Comparison of ENCODE assay signal across 1 cellular context in genomic region chr22:31346733-31347250, GRCh38.
TF ChIP-seq lines count a peak whose summit lies in the region.

No MANE protein-coding gene starts in this region.

TF ChIP-seq in HepG2, 621 proteins besides CTCF, POLR2A, EP300 and RAD21 (continued from another document and continues in another):
- no peak for TF ChIP-seq ZNF142 (CRISPR knock-in tag; IDR thresholded peaks at IDR 0.05)
- TF ChIP-seq LBX2 (CRISPR knock-in tag; IDR thresholded peaks at IDR 0.05; ENCODE audit: borderline replicate concordance): no peak
- peak; percentile 95; the same call in 1 of the 2 replicates for TF ChIP-seq MTF1 (CRISPR knock-in tag; IDR thresholded peaks at IDR 0.05)
- no peak for TF ChIP-seq ZNF414 (CRISPR knock-in tag; IDR thresholded peaks at IDR 0.05)
- no peak for TF ChIP-seq EED (CRISPR knock-in tag; IDR thresholded peaks at IDR 0.05)
- TF ChIP-seq RORA (CRISPR knock-in tag; IDR thresholded peaks at IDR 0.05): no peak
- no peak for TF ChIP-seq PITX1 (CRISPR knock-in tag; IDR thresholded peaks at IDR 0.05)
- TF ChIP-seq HDAC6 (IDR thresholded peaks at IDR 0.05; ENCODE audit: low read depth, low read length): no peak
- no peak for TF ChIP-seq ZNF572 (CRISPR knock-in tag; IDR thresholded peaks at IDR 0.05)
- TF ChIP-seq ZBTB49 (CRISPR knock-in tag; IDR thresholded peaks at IDR 0.05; ENCODE audit: borderline replicate concordance): no peak
- TF ChIP-seq ZBTB25 (CRISPR knock-in tag; IDR thresholded peaks at IDR 0.05): 0 out of 2 replicates have a peak, but pooled peaks have one; percentile 9
- TF ChIP-seq NKX3-1 (CRISPR knock-in tag; IDR thresholded peaks at IDR 0.05): 0 out of 2 replicates have a peak, but pooled peaks have one; percentile 11
- TF ChIP-seq ZNF501 (CRISPR knock-in tag; IDR thresholded peaks at IDR 0.05): peak; percentile 63
- no peak for TF ChIP-seq IKZF1 (IDR thresholded peaks at IDR 0.05)
- TF ChIP-seq ZNF776 (CRISPR knock-in tag; IDR thresholded peaks at IDR 0.05): peak; percentile 52; the same call in 1 of the 2 replicates
- no peak for TF ChIP-seq ZNF615 (CRISPR knock-in tag; IDR thresholded peaks at IDR 0.05; ENCODE audit: borderline replicate concordance)
- no peak for TF ChIP-seq HMG20A (CRISPR knock-in tag; IDR thresholded peaks at IDR 0.05; ENCODE audit: borderline replicate concordance)
- TF ChIP-seq CC2D1A (CRISPR knock-in tag; IDR thresholded peaks at IDR 0.05): no peak
- TF ChIP-seq HINFP (CRISPR knock-in tag; IDR thresholded peaks at IDR 0.05; ENCODE audit: low read depth): no peak
- no peak for TF ChIP-seq NONO (IDR thresholded peaks at IDR 0.05)
- TF ChIP-seq NONO (CRISPR knock-in tag; conservative IDR thresholded peaks at IDR 0.05): no peak; the same call in 1 of the 2 replicates
- 0 out of 2 replicates have a peak, but pooled peaks have one; percentile 15 for TF ChIP-seq ZNF598 (CRISPR knock-in tag; IDR thresholded peaks at IDR 0.05; ENCODE audit: borderline replicate concordance)
- TF ChIP-seq BCLAF1 (IDR thresholded peaks at IDR 0.05): no peak
- no peak for TF ChIP-seq ZSCAN21 (CRISPR knock-in tag; IDR thresholded peaks at IDR 0.05; ENCODE audit: borderline replicate concordance)
- TF ChIP-seq ZNF891 (CRISPR knock-in tag; IDR thresholded peaks at IDR 0.05): no peak
- no peak; the same call in none of the 2 replicates for TF ChIP-seq SPEN (CRISPR knock-in tag; IDR thresholded peaks at IDR 0.05; ENCODE audit: low read depth)
- TF ChIP-seq SAP130 (CRISPR knock-in tag; IDR thresholded peaks at IDR 0.05; ENCODE audit: low read depth): no peak
- TF ChIP-seq ZNF619 (CRISPR knock-in tag; IDR thresholded peaks at IDR 0.05): no peak
- TF ChIP-seq ZNF343 (CRISPR knock-in tag; IDR thresholded peaks at IDR 0.05): no peak; the same call in none of the 2 replicates
- peak in 1 of 2 experiments; percentile 37; a peak in 1 of 4 replicates for TF ChIP-seq KLF16 (CRISPR knock-in tag; IDR thresholded peaks at IDR 0.05)
- no peak for TF ChIP-seq ZNF792 (CRISPR knock-in tag; IDR thresholded peaks at IDR 0.05)
- no peak for TF ChIP-seq MBD4 (IDR thresholded peaks at IDR 0.05; ENCODE audit: borderline replicate concordance, low read length)
- TF ChIP-seq ZNF230 (CRISPR knock-in tag; IDR thresholded peaks at IDR 0.05): peak; percentile 34; the same call in 1 of the 2 replicates
- TF ChIP-seq ZNF232 (CRISPR knock-in tag; IDR thresholded peaks at IDR 0.05; ENCODE audit: borderline replicate concordance): no peak
- no peak for TF ChIP-seq ZNF335 (CRISPR knock-in tag; IDR thresholded peaks at IDR 0.05)
- TF ChIP-seq SMARCC2 (IDR thresholded peaks at IDR 0.05): no peak
- no peak for TF ChIP-seq ZNF496 (CRISPR knock-in tag; IDR thresholded peaks at IDR 0.05; ENCODE audit: insufficient replicate concordance)
- no peak for TF ChIP-seq MZF1 (CRISPR knock-in tag; IDR thresholded peaks at IDR 0.05; ENCODE audit: borderline replicate concordance)
- no peak for TF ChIP-seq GMEB2 (CRISPR knock-in tag; IDR thresholded peaks at IDR 0.05; ENCODE audit: low read depth)
- TF ChIP-seq FOXA3 (CRISPR knock-in tag; IDR thresholded peaks at IDR 0.05): no peak; the same call in 1 of the 2 replicates
- no peak for TF ChIP-seq ZNF530 (CRISPR knock-in tag; IDR thresholded peaks at IDR 0.05; ENCODE audit: low read depth)
- peak; percentile 53 for TF ChIP-seq ZGPAT (CRISPR knock-in tag; IDR thresholded peaks at IDR 0.05)
- TF ChIP-seq SMARCE1 (IDR thresholded peaks at IDR 0.05; ENCODE audit: borderline replicate concordance): no peak
- TF ChIP-seq ZNF703 (CRISPR knock-in tag; IDR thresholded peaks at IDR 0.05; ENCODE audit: borderline replicate concordance): no peak
- no peak for TF ChIP-seq ELF4 (CRISPR knock-in tag; IDR thresholded peaks at IDR 0.05; ENCODE audit: borderline replicate concordance)
- peak; percentile 60; the same call in 1 of the 2 replicates for TF ChIP-seq FOXC1 (CRISPR knock-in tag; IDR thresholded peaks at IDR 0.05; ENCODE audit: borderline replicate concordance)
- TF ChIP-seq KDM5B (CRISPR knock-in tag; IDR thresholded peaks at IDR 0.05; ENCODE audit: borderline replicate concordance): 0 out of 2 replicates have a peak, but pooled peaks have one; percentile 82
- TF ChIP-seq SNRNP70 (IDR thresholded peaks at IDR 0.05; ENCODE audit: low read depth, low read length): no peak
- no peak; the same call in 1 of the 2 replicates for TF ChIP-seq ZNF672 (CRISPR knock-in tag; IDR thresholded peaks at IDR 0.05)
- TF ChIP-seq GPN1 (CRISPR knock-in tag; IDR thresholded peaks at IDR 0.05; ENCODE audit: borderline replicate concordance): no peak
- TF ChIP-seq ZNF7 (CRISPR knock-in tag; IDR thresholded peaks at IDR 0.05): no peak
- TF ChIP-seq KAT8 (CRISPR knock-in tag; IDR thresholded peaks at IDR 0.05): no peak; the same call in 1 of the 2 replicates
- TF ChIP-seq CBX1 (IDR thresholded peaks at IDR 0.05; ENCODE audit: low read depth): no peak
